23 cellular contexts compared by ENCODE assay signal in genomic region chr13:58119351-58119750, GRCh38.
"Had no signal": no experiment of that assay in that cellular context is flagged by ENCODE, and none has a peak within 500 bp of the region (broad histone marks: within the 10 kb centered on the region; RNA-seq: fewer than 3 reads in every experiment).

No MANE protein-coding gene starts in this region.

- H3K4me2 ChIP-seq: smooth muscle cell had no signal

- H3K36me3 ChIP-seq: left lung, lower lobe of right lung, ovary, right atrium auricular region, right lobe of liver, stomach, thyroid gland, transverse colon, upper lobe of right lung had no signal

- ATAC-seq: left cardiac atrium; left lung; lower lobe of right lung; natural killer cell; right lobe of liver; stimulated activated naive B cell treated with anti-CD40 and anti-IgM and Interleukin-4, amounts not matched to agents 10 μg/mL and 1 μg/mL and 100 μg/mL, for 72 hours; stimulated activated naive CD8-positive, alpha-beta T cell treated with anti-CD3 and anti-CD28 coated beads, Interleukin-15, Interleukin-2, amounts not matched to agents 100 U/mL and 50 U/mL, for 24 hours; upper lobe of right lung had no signal

- H3K4me3 ChIP-seq: left lung, lower lobe of right lung, ovary, right atrium auricular region, right lobe of liver, smooth muscle cell, stomach, testis, thyroid gland, transverse colon, upper lobe of right lung had no signal

- H3K4me1 ChIP-seq: left lung, lower lobe of right lung, right atrium auricular region, right lobe of liver, stomach, testis, thyroid gland, transverse colon, upper lobe of right lung had no signal

- H3K9me3 ChIP-seq: left lung, lower lobe of right lung, ovary, right atrium auricular region, right lobe of liver, stomach, testis, thyroid gland, transverse colon, upper lobe of right lung had no signal

- H3K27me3 ChIP-seq: left lung, right atrium auricular region, right lobe of liver, stomach, testis, thyroid gland, transverse colon, upper lobe of right lung had no signal

- DNase-seq: hippocampal formation; kidney glomerular epithelial cell; left cardiac atrium; left lung; lower lobe of right lung; mammary epithelial cell; mesenchymal stem cell; naive B cell; natural killer cell; nephron progenitor cell; ovary; right lobe of liver; stimulated activated CD4-positive, alpha-beta T cell treated with anti-CD3 and anti-CD28 coated beads, Interleukin-1b, Interleukin-23, amount 100 ng/mL, for 48 hours; stimulated activated CD4-positive, alpha-beta T cell treated with anti-CD3 and anti-CD28 coated beads, Interleukin-2, amount 100 ng/mL, for 48 hours; stimulated activated naive B cell treated with anti-CD40 and anti-IgM and Interleukin-4, amounts not matched to agents 10 μg/mL and 1 μg/mL and 100 μg/mL, for 72 hours; stimulated activated naive CD8-positive, alpha-beta T cell treated with anti-CD3 and anti-CD28 coated beads, Interleukin-15, Interleukin-2, amounts not matched to agents 100 U/mL and 50 U/mL, for 24 hours; stomach; testis; thyroid gland; transverse colon; upper lobe of right lung had no signal

- H3K27ac ChIP-seq: left lung, lower lobe of right lung, ovary, right atrium auricular region, right lobe of liver, stomach, testis, thyroid gland, transverse colon, upper lobe of right lung had no signal
